18 cellular contexts compared by ENCODE assay signal in genomic region chr2:169778421-169778820, GRCh38. TPM values are rescaled to one million over a fixed set of nuclear protein-coding genes. Genes with fewer than 3 reads are reported as not detected.
DNase-seq lines count a peak whose midpoint lies in the region; ATAC-seq, FAIRE-seq and TF ChIP-seq lines count a peak whose summit lies in the region.
"Had no signal": no experiment of that assay in that cellular context is flagged by ENCODE, and none has a peak within 500 bp of the region (broad histone marks: within the 10 kb centered on the region; RNA-seq: fewer than 3 reads in every experiment).

No MANE protein-coding gene starts in this region.

- H3K4me3 ChIP-seq in endothelial cell of umbilical vein (replicated peaks in 1 of 3; ENCODE audit: insufficient read depth in 1 of 3, low read depth in 1 of 3, low read length in 3 of 3) = no peak overlapping the region
- no peak overlapping the region for H3K4me3 ChIP-seq in thyroid gland (replicated peaks in 1 of 3)

- TF ChIP-seq POLR2A in endothelial cell of umbilical vein (IDR thresholded peaks at IDR 0.05; ENCODE audit: low read depth, low read length) (no peak), thyroid gland (IDR thresholded peaks at IDR 0.05) (no peak)

- no peak for DNase-seq in activated T-cell treated with anti-CD3 and anti-CD28 coated beads, Interleukin-2, amount 50 U/mL, for 72 hours
- DNase-seq in activated T-cell treated with anti-CD3 and anti-CD28 coated beads, Interleukin-2, amount 50 U/mL, for 4 hours = no peak
- DNase-seq in MV-4-11 (lab: John Stamatoyannopoulos, UW) = peak; percentile 34
- peak; percentile 35 for DNase-seq in endothelial cell of umbilical vein (ENCODE audit: low read depth, low spot score)
- no peak for DNase-seq in thyroid gland
- no peak for DNase-seq in HPDE6-E6E7 (ENCODE audit: extremely low spot score)
- no peak for DNase-seq in SHP77 (lab: John Stamatoyannopoulos, UW)
- DNase-seq: C1 segment of cervical spinal cord; CD4-positive, alpha-beta T cell; COR-L47; DND-41; GDM1; GOT3; H9 had no signal

- no peaks in the 10 kb centered on the region for H3K36me3 Mint-ChIP-seq in activated T-cell treated with anti-CD3 and anti-CD28 coated beads, Interleukin-2, amount 50 U/mL, for 72 hours (ENCODE audit: insufficient read depth in 2 of 2)
- no peaks in the 10 kb centered on the region for H3K36me3 Mint-ChIP-seq in activated T-cell treated with anti-CD3 and anti-CD28 coated beads, Interleukin-2, amount 50 U/mL, for 4 hours (ENCODE audit: insufficient read depth)

- H3K27ac Mint-ChIP-seq in activated T-cell treated with anti-CD3 and anti-CD28 coated beads, Interleukin-2, amount 50 U/mL, for 72 hours = peak overlapping the region; percentile 2
- H3K27ac Mint-ChIP-seq: B cell; CD4-positive, alpha-beta T cell; H9 had no signal

- no peak overlapping the region for H3K27ac ChIP-seq in endothelial cell of umbilical vein (ENCODE audit: insufficient read depth, low read depth, low read length)
- H3K27ac ChIP-seq in thyroid gland = peak overlapping the region in 2 of 3 donors; percentile 69 to 91

- 60 to 63% methylated on average over 3 of the region's 3 CpGs for WGBS in thyroid gland, 2 donors

- no peaks in the 10 kb centered on the region for H3K79me2 ChIP-seq in endothelial cell of umbilical vein (ENCODE audit: control insufficient read depth, insufficient read depth, low read length)

- no peak overlapping the region for H2AFZ ChIP-seq in endothelial cell of umbilical vein (ENCODE audit: low read depth, low read length)

- no peaks in the 10 kb centered on the region for H3K4me1 Mint-ChIP-seq in activated T-cell treated with anti-CD3 and anti-CD28 coated beads, Interleukin-2, amount 50 U/mL, for 72 hours (ENCODE audit: low read depth)
- no peaks in the 10 kb centered on the region for H3K4me1 Mint-ChIP-seq in activated T-cell treated with anti-CD3 and anti-CD28 coated beads, Interleukin-2, amount 50 U/mL, for 4 hours (ENCODE audit: low read depth)
- H3K4me1 Mint-ChIP-seq: B cell had no signal

- H4K20me1 ChIP-seq in endothelial cell of umbilical vein (replicated peaks; ENCODE audit: control insufficient read depth, extremely low read depth, insufficient read depth, low read length) = no peaks in the 10 kb centered on the region

- H3K9ac ChIP-seq in endothelial cell of umbilical vein (replicated peaks; ENCODE audit: extremely low read depth, insufficient read depth, low read length) = no peak overlapping the region

- POLR2A ChIA-PET in endothelial cell of umbilical vein (lab: Charles Lee) = no interaction called here

- intact Hi-C loops in endothelial cell of umbilical vein (cut with micrococcal nuclease) = no loop called here
- intact Hi-C loops in thyroid gland (cut with DNase I) = no loop called here

- TF ChIP-seq CTCF in endothelial cell of umbilical vein (IDR thresholded peaks at IDR 0.05; ENCODE audit: extremely low read depth in 1 of 2, insufficient read depth in 1 of 2, low read depth in 1 of 2, low read length in 2 of 2) (no peak), thyroid gland (IDR thresholded peaks at IDR 0.05) (no peak)

- ATAC-seq in activated T-cell treated with anti-CD3 and anti-CD28 coated beads, Interleukin-2, amount 50 U/mL, for 72 hours (replicated peaks in 1 of 2) = no peak
- ATAC-seq in activated T-cell treated with anti-CD3 and anti-CD28 coated beads, Interleukin-2, amount 50 U/mL, for 4 hours = no peak

- BruUV-seq in endothelial cell of umbilical vein (replicated peaks; lab: Mats Ljungman, UMichigan) = no TSS peak

- H3K27me3 ChIP-seq in endothelial cell of umbilical vein (ENCODE audit: control insufficient read depth in 2 of 2, insufficient read depth in 2 of 2, low read length in 2 of 2) (no peaks in the 10 kb centered on the region), thyroid gland (no peaks in the 10 kb centered on the region)

- no peaks in the 10 kb centered on the region for H3K27me3 Mint-ChIP-seq in activated T-cell treated with anti-CD3 and anti-CD28 coated beads, Interleukin-2, amount 50 U/mL, for 72 hours (ENCODE audit: low read depth)
- peaks cover 12% of the 10 kb centered on the region for H3K27me3 Mint-ChIP-seq in activated T-cell treated with anti-CD3 and anti-CD28 coated beads, Interleukin-2, amount 50 U/mL, for 4 hours (ENCODE audit: low read depth)

- no peak for FAIRE-seq in endothelial cell of umbilical vein (lab: Jason Lieb, UNC)
- FAIRE-seq: A204.1, D721Med, GM19239 had no signal

- H3K4me1 ChIP-seq in endothelial cell of umbilical vein (ENCODE audit: control insufficient read depth, extremely low read depth, insufficient read depth, low read length) (no peaks in the 10 kb centered on the region), thyroid gland (peaks cover 20 to 36% of the 10 kb centered on the region in 2 donors)

- no peaks in the 10 kb centered on the region for H3K36me3 ChIP-seq in endothelial cell of umbilical vein (ENCODE audit: control insufficient read depth in 2 of 2, extremely low read depth in 1 of 2, insufficient read depth in 2 of 2, low read length in 2 of 2)
- no peaks in the 10 kb centered on the region for H3K36me3 ChIP-seq in thyroid gland

- no peak overlapping the region for H3K4me2 ChIP-seq in endothelial cell of umbilical vein (ENCODE audit: insufficient read depth, low read length)

- no peak overlapping the region for H3K4me3 Mint-ChIP-seq in activated T-cell treated with anti-CD3 and anti-CD28 coated beads, Interleukin-2, amount 50 U/mL, for 72 hours
- no peak overlapping the region for H3K4me3 Mint-ChIP-seq in activated T-cell treated with anti-CD3 and anti-CD28 coated beads, Interleukin-2, amount 50 U/mL, for 4 hours
- H3K4me3 Mint-ChIP-seq: B cell; CD4-positive, alpha-beta T cell; H9 had no signal

- dilution Hi-C loops in endothelial cell of umbilical vein (cut with MboI; ENCODE audit: extremely low pct_ligation_motif_present, low sequenced_read_pairs) = no loop called here

- CTCF ChIA-PET in endothelial cell of umbilical vein (lab: Charles Lee) = no interaction called here

- H3K9me3 Mint-ChIP-seq in activated T-cell treated with anti-CD3 and anti-CD28 coated beads, Interleukin-2, amount 50 U/mL, for 72 hours = no peaks in the 10 kb centered on the region
- H3K9me3 Mint-ChIP-seq in activated T-cell treated with anti-CD3 and anti-CD28 coated beads, Interleukin-2, amount 50 U/mL, for 4 hours = no peaks in the 10 kb centered on the region
- H3K9me3 Mint-ChIP-seq: CD4-positive, alpha-beta T cell; H9 had no signal

- H3K9me1 ChIP-seq in endothelial cell of umbilical vein (replicated peaks; ENCODE audit: control insufficient read depth, extremely low read depth, insufficient read depth, low read length) = no peaks in the 10 kb centered on the region

- no peaks in the 10 kb centered on the region for H3K9me3 ChIP-seq in endothelial cell of umbilical vein (replicated peaks; ENCODE audit: control insufficient read depth, insufficient read depth, low read length)
- no peaks in the 10 kb centered on the region for H3K9me3 ChIP-seq in thyroid gland

RNA-seq across cellular contexts. Expression of gene SSB, which starts 20.2 kb away (rescaled TPM):
- 10 to 100 TPM; 65.9 to 75.0 TPM for total RNA-seq in activated T-cell treated with anti-CD3 and anti-CD28 coated beads, Interleukin-2, amount 50 U/mL, for 72 hours
- 100 to 1,000 TPM; 123 to 140 (median 134) TPM for total RNA-seq in activated T-cell treated with anti-CD3 and anti-CD28 coated beads, Interleukin-2, amount 50 U/mL, for 4 hours
- total RNA-seq in endothelial cell of umbilical vein (124 and 125 TPM in 2 replicates), thyroid gland (100 to 1,000 TPM in 2 of 4 donors, 10 to 100 TPM in 2; 58.8 to 157 (median 102) TPM)
- polyA plus RNA-seq in endothelial cell of umbilical vein = 18.5 and 36.1 TPM in 2 replicates
- polyA plus RNA-seq in endothelial cell of umbilical vein (2011; cell fraction: cytosol; rRNA removed) = 60.1 and 68.5 TPM in 2 replicates
- 56.0 and 96.7 TPM in 2 replicates for polyA plus RNA-seq in endothelial cell of umbilical vein (2011; cell fraction: nucleus; rRNA removed)
- 142 and 198 TPM in 2 replicates for polyA plus RNA-seq in endothelial cell of umbilical vein (2012)
- 26.7 and 30.5 TPM in 2 replicates for polyA minus RNA-seq in endothelial cell of umbilical vein
- polyA minus RNA-seq in endothelial cell of umbilical vein (2011; cell fraction: cytosol; rRNA and poly(A)+ RNA removed) = 22.7 TPM
- polyA minus RNA-seq in endothelial cell of umbilical vein (2011; cell fraction: nucleus; rRNA and poly(A)+ RNA removed) = 21.8 and 26.9 TPM in 2 replicates

RNA-seq across cellular contexts. Expression of gene KLHL23, which starts 44.8 kb away (rescaled TPM):
- 1 to 10 TPM; 8.0 to 9.4 TPM for total RNA-seq in activated T-cell treated with anti-CD3 and anti-CD28 coated beads, Interleukin-2, amount 50 U/mL, for 72 hours
- 1 to 10 TPM; 3.7 to 4.5 (median 4.3) TPM for total RNA-seq in activated T-cell treated with anti-CD3 and anti-CD28 coated beads, Interleukin-2, amount 50 U/mL, for 4 hours
- total RNA-seq in endothelial cell of umbilical vein (11.2 and 13.4 TPM in 2 replicates), thyroid gland (10 to 100 TPM in 2 of 4 donors, 1 to 10 TPM in 2; 7.2 to 14.0 (median 10.3) TPM)
- polyA plus RNA-seq in endothelial cell of umbilical vein = 4.0 and 4.4 TPM in 2 replicates
- polyA plus RNA-seq in endothelial cell of umbilical vein (2011; cell fraction: cytosol; rRNA removed) = 5.1 and 6.1 TPM in 2 replicates
- 6.1 and 7.7 TPM in 2 replicates for polyA plus RNA-seq in endothelial cell of umbilical vein (2011; cell fraction: nucleus; rRNA removed)
- 8.2 and 10.4 TPM in 2 replicates for polyA plus RNA-seq in endothelial cell of umbilical vein (2012)
- 13.0 and 19.4 TPM in 2 replicates for polyA minus RNA-seq in endothelial cell of umbilical vein
- 11.7 TPM for polyA minus RNA-seq in endothelial cell of umbilical vein (2011; cell fraction: cytosol; rRNA and poly(A)+ RNA removed)
- 15.9 and 16.4 TPM in 2 replicates for polyA minus RNA-seq in endothelial cell of umbilical vein (2011; cell fraction: nucleus; rRNA and poly(A)+ RNA removed)

RNA-seq across cellular contexts. Expression of gene METTL5, which starts 46.3 kb away (rescaled TPM):
- 100 to 1,000 TPM in 1 of 2 donors, 10 to 100 TPM in 1; 84.0 to 110 TPM for total RNA-seq in activated T-cell treated with anti-CD3 and anti-CD28 coated beads, Interleukin-2, amount 50 U/mL, for 72 hours
- 100 to 1,000 TPM; 115 to 138 (median 129) TPM for total RNA-seq in activated T-cell treated with anti-CD3 and anti-CD28 coated beads, Interleukin-2, amount 50 U/mL, for 4 hours
- total RNA-seq in endothelial cell of umbilical vein (50.4 and 52.0 TPM in 2 replicates), thyroid gland (10 to 100 TPM; 49.8 to 77.3 (median 57.4) TPM)
- polyA plus RNA-seq in endothelial cell of umbilical vein = 18.4 and 27.0 TPM in 2 replicates
- polyA plus RNA-seq in endothelial cell of umbilical vein (2011; cell fraction: cytosol; rRNA removed) = 30.1 and 31.9 TPM in 2 replicates
- 9.4 and 13.7 TPM in 2 replicates for polyA plus RNA-seq in endothelial cell of umbilical vein (2011; cell fraction: nucleus; rRNA removed)
- 77.5 and 94.6 TPM in 2 replicates for polyA plus RNA-seq in endothelial cell of umbilical vein (2012)
- 10.7 and 14.6 TPM in 2 replicates for polyA minus RNA-seq in endothelial cell of umbilical vein
- polyA minus RNA-seq in endothelial cell of umbilical vein (2011; cell fraction: cytosol; rRNA and poly(A)+ RNA removed) = 8.9 TPM
- polyA minus RNA-seq in endothelial cell of umbilical vein (2011; cell fraction: nucleus; rRNA and poly(A)+ RNA removed) = 5.1 and 6.7 TPM in 2 replicates

RNA-seq across cellular contexts. Expression of gene UBR3, which starts 48.8 kb away (rescaled TPM):
- total RNA-seq in activated T-cell treated with anti-CD3 and anti-CD28 coated beads, Interleukin-2, amount 50 U/mL, for 72 hours = 10 to 100 TPM; 21.0 to 23.6 TPM
- 10 to 100 TPM; 18.2 to 21.1 (median 19.8) TPM for total RNA-seq in activated T-cell treated with anti-CD3 and anti-CD28 coated beads, Interleukin-2, amount 50 U/mL, for 4 hours
- total RNA-seq in endothelial cell of umbilical vein = 27.5 and 27.7 TPM in 2 replicates
- 3.8 and 5.3 TPM in 2 replicates for polyA plus RNA-seq in endothelial cell of umbilical vein
- 6.1 and 6.9 TPM in 2 replicates for polyA plus RNA-seq in endothelial cell of umbilical vein (2011; cell fraction: cytosol; rRNA removed)
- 22.2 and 28.2 TPM in 2 replicates for polyA plus RNA-seq in endothelial cell of umbilical vein (2011; cell fraction: nucleus; rRNA removed)
- 13.8 and 20.4 TPM in 2 replicates for polyA plus RNA-seq in endothelial cell of umbilical vein (2012)
- polyA minus RNA-seq in endothelial cell of umbilical vein = 28.4 and 29.2 TPM in 2 replicates
- polyA minus RNA-seq in endothelial cell of umbilical vein (2011; cell fraction: cytosol; rRNA and poly(A)+ RNA removed) = 12.2 TPM
- polyA minus RNA-seq in endothelial cell of umbilical vein (2011; cell fraction: nucleus; rRNA and poly(A)+ RNA removed) = 92.1 and 134 TPM in 2 replicates
- total RNA-seq in thyroid gland = 100 to 1,000 TPM; 101 to 192 (median 114) TPM

Comparison
In these comparisons a context has a peak if more than half of its experiments do, and no peak if none do; other contexts are left out.
1. DNase-seq: peak in MV-4-11 (single experiment) and endothelial cell of umbilical vein (single experiment); none in activated T-cell treated with anti-CD3 and anti-CD28 coated beads, Interleukin-2, amount 50 U/mL, for 72 hours (0 of 2), activated T-cell treated with anti-CD3 and anti-CD28 coated beads, Interleukin-2, amount 50 U/mL, for 4 hours (single experiment), thyroid gland (0 of 2), HPDE6-E6E7 (single experiment) and SHP77 (0 of 2).